1 cellular context compared by ENCODE assay signal in genomic region chr12:53222170-53223005, GRCh38.
TF ChIP-seq lines count a peak whose summit lies in the region.

No MANE protein-coding gene starts in this region.

TF ChIP-seq in GM12878, 131 proteins besides CTCF, POLR2A, EP300 and RAD21:
- TF ChIP-seq MTA2 (IDR thresholded peaks at IDR 0.05; ENCODE audit: low read depth) = peak; percentile 76
- 0 out of 2 replicates have a peak, but pooled peaks have one; percentile 13 for TF ChIP-seq ATF7 (IDR thresholded peaks at IDR 0.05; ENCODE audit: low read depth)
- 0 out of 2 replicates have a peak, but pooled peaks have one; percentile 34 for TF ChIP-seq BCL11A (IDR thresholded peaks at IDR 0.05; ENCODE audit: low read depth, low read length)
- TF ChIP-seq MYC (IDR thresholded peaks at IDR 0.05; ENCODE audit: insufficient read depth, insufficient read length, insufficient replicate concordance, low read length, severe bottlenecking) = no peak
- peak; percentile 69 for TF ChIP-seq NBN (IDR thresholded peaks at IDR 0.05)
- no peak for TF ChIP-seq RFX5 (IDR thresholded peaks at IDR 0.05; ENCODE audit: low read depth, low read length)
- TF ChIP-seq PKNOX1 (IDR thresholded peaks at IDR 0.05) = no peak
- no peak for TF ChIP-seq FOS (IDR thresholded peaks at IDR 0.05; ENCODE audit: borderline replicate concordance, extremely low read depth, insufficient read length)
- no peak for TF ChIP-seq HDAC2 (IDR thresholded peaks at IDR 0.05)
- no peak for TF ChIP-seq BRCA1 (IDR thresholded peaks at IDR 0.05; ENCODE audit: low read depth, low read length)
- no peak for TF ChIP-seq PRDM15 (CRISPR knock-in tag; IDR thresholded peaks at IDR 0.05)
- no peak for TF ChIP-seq CBFB (IDR thresholded peaks at IDR 0.05; ENCODE audit: low read depth)
- TF ChIP-seq RELB (IDR thresholded peaks at IDR 0.05; ENCODE audit: low read depth) = peak; percentile 12; the same call in 1 of the 2 replicates
- TF ChIP-seq SMC3 (IDR thresholded peaks at IDR 0.05; ENCODE audit: borderline replicate concordance, low read length) = no peak
